In the genomic region with DNA sequence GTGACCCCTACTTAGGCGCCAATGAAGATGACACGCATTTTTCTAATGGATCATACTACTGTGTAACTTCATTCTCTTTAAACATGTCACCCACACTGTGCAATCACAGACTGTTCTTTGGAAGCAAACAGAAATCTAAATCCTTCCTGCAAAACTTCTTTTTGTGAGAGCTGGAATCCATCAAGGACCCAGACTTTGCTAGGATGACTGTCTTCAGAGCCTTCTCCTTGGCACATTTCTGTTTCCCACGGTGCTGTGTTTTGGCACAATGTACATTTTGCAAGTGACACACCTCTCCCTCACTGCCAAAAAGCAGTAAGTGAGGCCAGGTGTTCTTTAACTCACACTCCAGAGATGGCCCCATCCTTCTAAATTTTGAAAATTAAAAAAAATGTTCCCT, we compare ENCODE assay signal across 16 cellular contexts. TPM values are rescaled to one million over a fixed set of nuclear protein-coding genes. Genes with fewer than 3 reads are reported as not detected.
DNase-seq lines count a peak whose midpoint lies in the region; ATAC-seq and TF ChIP-seq lines count a peak whose summit lies in the region.
"Had no signal": no experiment of that assay in that cellular context is flagged by ENCODE, and none has a peak within 500 bp of the region (broad histone marks: within the 10 kb centered on the region; RNA-seq: fewer than 3 reads in every experiment).

No MANE protein-coding gene starts in this region.

- H3K4me3 ChIP-seq in BLaER1 = no peak overlapping the region
- H3K4me3 ChIP-seq in GM23248 = no peak overlapping the region
- no peak overlapping the region for H3K4me3 ChIP-seq in naive thymus-derived CD4-positive, alpha-beta T cell (ENCODE audit: low read length)
- H3K4me3 ChIP-seq in left lung = no peak overlapping the region

- TF ChIP-seq CTCF in left lung (IDR thresholded peaks at IDR 0.05) (no peak), progenitor cell of endocrine pancreas (IDR thresholded peaks at IDR 0.05; ENCODE audit: unreplicated experiment) (no peak)

- POLR2A ChIA-PET in naive thymus-derived CD4-positive, alpha-beta T cell (lab: Charles Lee) = interaction anchor here (2.3 to 9.2 kb wide), 4 partner anchors 7 to 29 kb away, joined by 11 to 148 read pairs (median 52); a partner anchor contains a TSS

- no peak overlapping the region for H3K4me3 Mint-ChIP-seq in activated naive CD8-positive, alpha-beta T cell
- peak overlapping the region in 2 of 10 donors; percentile 36 to 55 for H3K4me3 Mint-ChIP-seq in naive thymus-derived CD4-positive, alpha-beta T cell
- no peak overlapping the region for H3K4me3 Mint-ChIP-seq in progenitor cell of endocrine pancreas (ENCODE audit: low read depth)
- H3K4me3 Mint-ChIP-seq: CD8-positive, alpha-beta T cell had no signal

- no peak overlapping the region for H3K9ac ChIP-seq in BLaER1
- no peak overlapping the region for H3K9ac ChIP-seq in GM23248

- peaks cover 5% of the 10 kb centered on the region for H3K36me3 Mint-ChIP-seq in activated naive CD8-positive, alpha-beta T cell
- H3K36me3 Mint-ChIP-seq in naive thymus-derived CD4-positive, alpha-beta T cell = peaks cover 0 to 17% (median 0%) of the 10 kb centered on the region in 5 donors
- H3K36me3 Mint-ChIP-seq in progenitor cell of endocrine pancreas (ENCODE audit: insufficient read depth) = no peaks in the 10 kb centered on the region
- H3K36me3 Mint-ChIP-seq: CD8-positive, alpha-beta T cell had no signal

- ATAC-seq in naive thymus-derived CD4-positive, alpha-beta T cell = no peak
- ATAC-seq in left lung (no peak), GM21737 (IDR thresholded peaks at IDR 0.05; ENCODE audit: unreplicated experiment) (no peak)
- ATAC-seq: CD8-positive, alpha-beta T cell had no signal

- no peaks in the 10 kb centered on the region for H3K79me2 ChIP-seq in GM23248 (ENCODE audit: insufficient read depth)

- H4K20me1 ChIP-seq in BLaER1 (no peaks in the 10 kb centered on the region), GM23248 (ENCODE audit: insufficient read depth) (no peaks in the 10 kb centered on the region)

- H3K4me2 ChIP-seq in BLaER1 (peak overlapping the region; percentile 34; the same call in 1 of the 2 replicates), GM23248 (ENCODE audit: unreplicated experiment) (no peak overlapping the region)

- no peaks in the 10 kb centered on the region for H3K27me3 ChIP-seq in BLaER1
- peaks cover 77% of the 10 kb centered on the region for H3K27me3 ChIP-seq in GM23248 (replicated peaks; ENCODE audit: insufficient read depth)
- no peaks in the 10 kb centered on the region for H3K27me3 ChIP-seq in naive thymus-derived CD4-positive, alpha-beta T cell (ENCODE audit: control insufficient read depth in 2 of 2, insufficient read depth in 2 of 2, low read length in 2 of 2)
- H3K27me3 ChIP-seq in left lung = peaks cover 0 to 9% of the 10 kb centered on the region in 2 donors

- H2AFZ ChIP-seq in GM23248 = no peak overlapping the region

- H3F3A ChIP-seq in GM23248 (ENCODE audit: insufficient read depth) = no peaks in the 10 kb centered on the region

- in situ Hi-C loops in GM23248 (cut with MboI) = no loop called here

- WGBS in GM23248 (ENCODE audit: low coverage in 1 of 2, low lambda C conversion rate in 2 of 2, missing lambda C conversion rate in 2 of 2), 2 experiments = 40 to 41% methylated on average over 3 of the region's 3 CpGs

- peak overlapping the region; percentile 73 for H3K27ac Mint-ChIP-seq in activated naive CD8-positive, alpha-beta T cell
- H3K27ac Mint-ChIP-seq in naive thymus-derived CD4-positive, alpha-beta T cell = peak overlapping the region in 7 of 9 donors; percentile 26 to 99 (median 59)
- no peak overlapping the region for H3K27ac Mint-ChIP-seq in progenitor cell of endocrine pancreas

- intact Hi-C loops in naive thymus-derived CD4-positive, alpha-beta T cell (cut with micrococcal nuclease) = no loop called here
- intact Hi-C loops in left lung (cut with DNase I) = no loop called here

- H3K36me3 ChIP-seq in BLaER1 = no peaks in the 10 kb centered on the region
- H3K36me3 ChIP-seq in GM23248 (ENCODE audit: low read depth) = no peaks in the 10 kb centered on the region
- no peaks in the 10 kb centered on the region for H3K36me3 ChIP-seq in naive thymus-derived CD4-positive, alpha-beta T cell (ENCODE audit: control insufficient read depth in 2 of 3, insufficient read depth in 3 of 3, low read length in 3 of 3)
- H3K36me3 ChIP-seq in left lung = no peaks in the 10 kb centered on the region

- H3K27me3 Mint-ChIP-seq in activated naive CD8-positive, alpha-beta T cell = no peaks in the 10 kb centered on the region
- H3K27me3 Mint-ChIP-seq in naive thymus-derived CD4-positive, alpha-beta T cell = peaks cover 0 to 1% (median 0%) of the 10 kb centered on the region in 5 donors
- peaks cover 50% of the 10 kb centered on the region for H3K27me3 Mint-ChIP-seq in progenitor cell of endocrine pancreas

- H3K9me3 ChIP-seq in BLaER1 (no peaks in the 10 kb centered on the region), GM23248 (ENCODE audit: low read depth) (no peaks in the 10 kb centered on the region), left lung (no peaks in the 10 kb centered on the region)
- no peaks in the 10 kb centered on the region for H3K9me3 ChIP-seq in naive thymus-derived CD4-positive, alpha-beta T cell (ENCODE audit: control insufficient read depth in 2 of 3, low read length in 3 of 3)

- CTCF ChIA-PET in naive thymus-derived CD4-positive, alpha-beta T cell (lab: Charles Lee) = no interaction called here

- H3K27ac ChIP-seq in BLaER1 = no peak overlapping the region
- H3K27ac ChIP-seq in GM23248 = no peak overlapping the region
- no peak overlapping the region for H3K27ac ChIP-seq in naive thymus-derived CD4-positive, alpha-beta T cell (ENCODE audit: low read depth, low read length)
- no peak overlapping the region for H3K27ac ChIP-seq in left lung

- no peaks in the 10 kb centered on the region for H3K9me2 ChIP-seq in GM23248 (ENCODE audit: insufficient read depth)

- no peaks in the 10 kb centered on the region for H3K9me3 Mint-ChIP-seq in activated naive CD8-positive, alpha-beta T cell (ENCODE audit: low read depth)
- peaks cover 0 to 3% (median 0%) of the 10 kb centered on the region in 11 donors for H3K9me3 Mint-ChIP-seq in naive thymus-derived CD4-positive, alpha-beta T cell
- H3K9me3 Mint-ChIP-seq in progenitor cell of endocrine pancreas (ENCODE audit: low read depth) = no peaks in the 10 kb centered on the region
- H3K9me3 Mint-ChIP-seq: CD8-positive, alpha-beta T cell had no signal

- peaks cover 75% of the 10 kb centered on the region for H3K4me1 Mint-ChIP-seq in activated naive CD8-positive, alpha-beta T cell (ENCODE audit: low read depth)
- H3K4me1 Mint-ChIP-seq in naive thymus-derived CD4-positive, alpha-beta T cell = peaks cover 53 to 71% (median 56%) of the 10 kb centered on the region in 7 donors
- H3K4me1 Mint-ChIP-seq in progenitor cell of endocrine pancreas (ENCODE audit: low read depth) = peaks cover 3% of the 10 kb centered on the region

- H3K4me1 ChIP-seq in BLaER1 (peaks cover 40% of the 10 kb centered on the region), GM23248 (ENCODE audit: insufficient read depth) (no peaks in the 10 kb centered on the region), left lung (peaks cover 0 to 38% of the 10 kb centered on the region in 2 donors)
- H3K4me1 ChIP-seq in naive thymus-derived CD4-positive, alpha-beta T cell (ENCODE audit: control insufficient read depth in 2 of 2, insufficient read depth in 2 of 2, low read length in 2 of 2) = peaks cover 44 to 45% of the 10 kb centered on the region in 2 donors

- DNase-seq in GM23248 (peak; percentile 14), left lung (no peak), progenitor cell of endocrine pancreas (ENCODE audit: low spot score, unreplicated experiment) (no peak)
- DNase-seq in naive thymus-derived CD4-positive, alpha-beta T cell = no peak
- no peak for DNase-seq in stimulated activated CD4-positive, alpha-beta T cell treated with anti-CD3 and anti-CD28 coated beads, Interleukin-4, amount 100 ng/mL, for 1 hour
- DNase-seq: CD8-positive, alpha-beta T cell; DND-41; GF-D8; NCI-H187 treated with DMSO at 0.1 percent for 48 hours; NCI-H2171; NCI-H446 treated with DMSO at 0.1 percent for 48 hours; NCI-H748 treated with DMSO at 0.1 percent for 48 hours; SHP77 treated with DMSO at 0.1 percent for 48 hours had no signal

RNA-seq across cellular contexts. Expression of a gene that starts 21.7 kb away (rescaled TPM):
- total RNA-seq in GM23248 (2014; rRNA removed; shearing (Covaris generic)) = not detected in 2 replicates
- not detected in 2 replicates for polyA plus RNA-seq in GM23248 (2016; fragmentation: Nextera tagmentation; extraction: Ambion mirVana)
- total RNA-seq in naive thymus-derived CD4-positive, alpha-beta T cell = 100 to 1,000 TPM in 2 of 5 experiments, 10 to 100 TPM in 3; 53.5 to 222 (median 84.0) TPM
- 100 to 1,000 TPM; 151 to 210 TPM for polyA plus RNA-seq in naive thymus-derived CD4-positive, alpha-beta T cell
- total RNA-seq in left lung (10 to 100 TPM in 1 of 2 donors, 1 to 10 TPM in 1; 8.2 to 15.1 TPM), progenitor cell of endocrine pancreas (not detected in 2 replicates)
